ENCODE assay signal across 16 cellular contexts in the genomic region with DNA sequence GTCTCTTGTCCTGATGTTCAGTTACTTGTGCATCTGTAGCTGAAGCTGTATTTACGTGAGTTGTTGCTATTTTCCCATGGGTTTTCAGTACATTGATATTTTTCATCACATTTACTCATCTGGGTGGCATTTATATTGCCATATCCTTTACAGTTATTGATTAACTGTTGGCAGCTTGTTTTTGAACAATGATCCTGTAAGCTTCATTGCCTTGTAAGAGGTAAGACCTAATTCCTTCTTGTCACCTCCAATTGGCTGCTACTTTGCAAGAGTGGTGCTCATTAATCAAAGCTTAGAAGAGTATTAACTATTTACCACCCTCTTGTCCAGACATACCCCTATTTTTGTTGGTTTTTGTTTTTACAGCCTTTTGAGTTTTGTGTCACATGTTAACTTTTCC.
DNase-seq lines count a peak whose midpoint lies in the region; ATAC-seq, FAIRE-seq and TF ChIP-seq lines count a peak whose summit lies in the region.
"Had no signal": no experiment of that assay in that cellular context is flagged by ENCODE, and none has a peak within 500 bp of the region (broad histone marks: within the 10 kb centered on the region; RNA-seq: fewer than 3 reads in every experiment).

No MANE protein-coding gene starts in this region.

- FAIRE-seq in bronchial epithelial cell (lab: Jason Lieb, UNC) = peak; percentile 68

- peaks cover 3% of the 10 kb centered on the region for H3K4me1 Mint-ChIP-seq in CD8-positive, alpha-beta T cell (ENCODE audit: low read depth)
- H3K4me1 Mint-ChIP-seq: GM23338 had no signal

- peaks cover 83% of the 10 kb centered on the region for H3K36me3 Mint-ChIP-seq in CD8-positive, alpha-beta T cell

- H3K9me3 Mint-ChIP-seq in CD8-positive, alpha-beta T cell = no peaks in the 10 kb centered on the region
- H3K9me3 Mint-ChIP-seq: GM23338 had no signal

- no peaks in the 10 kb centered on the region for H3K27me3 Mint-ChIP-seq in CD8-positive, alpha-beta T cell (ENCODE audit: low read depth)

- intact Hi-C loops in CD8-positive, alpha-beta T cell (cut with DNase I, micrococcal nuclease) = no loop called here

- no peaks in the 10 kb centered on the region for H3K27me3 ChIP-seq in CD8-positive, alpha-beta T cell (ENCODE audit: insufficient read depth, low read length)
- H3K27me3 ChIP-seq in bronchial epithelial cell (ENCODE audit: control insufficient read depth, insufficient read depth, low read length) = no peaks in the 10 kb centered on the region
- H3K27me3 ChIP-seq: BLaER1 had no signal

- no peak overlapping the region for H3K4me3 ChIP-seq in CD8-positive, alpha-beta T cell (ENCODE audit: low read depth, low read length)
- H3K4me3 ChIP-seq in bronchial epithelial cell (ENCODE audit: low read depth, low read length) = no peak overlapping the region
- H3K4me3 ChIP-seq: BLaER1, GM23338 had no signal

- DNase-seq in NCI-H82 (lab: John Stamatoyannopoulos, UW) = peak; percentile 21
- no peak for DNase-seq in NCI-H82 treated with DMSO at 0.1 percent for 48 hours (lab: John Stamatoyannopoulos, UW; ENCODE audit: unreplicated experiment)
- no peak for DNase-seq in CD8-positive, alpha-beta T cell
- no peak for DNase-seq in bronchial epithelial cell (ENCODE audit: low read depth)
- peak; percentile 41 for DNase-seq in renal cortical epithelial cell (ENCODE audit: low read depth)
- DNase-seq in GM03348 (ENCODE audit: low spot score) = no peak
- DNase-seq: 8988T, AML-193, Calu3, DMS79, H7 had no signal

- TF ChIP-seq CTCF in CD8-positive, alpha-beta T cell (IDR thresholded peaks at IDR 0.05) = no peak
- TF ChIP-seq CTCF in bronchial epithelial cell (IDR thresholded peaks at IDR 0.05; ENCODE audit: insufficient read depth, low read length, severe bottlenecking) = no peak

- no peaks in the 10 kb centered on the region for H3K4me1 ChIP-seq in CD8-positive, alpha-beta T cell (ENCODE audit: insufficient read depth, low read length)
- H3K4me1 ChIP-seq: BLaER1 had no signal

- H3K9me3 ChIP-seq in CD8-positive, alpha-beta T cell (ENCODE audit: low read length) = no peaks in the 10 kb centered on the region

- POLR2A ChIA-PET in CD8-positive, alpha-beta T cell (lab: Charles Lee) = no interaction called here

- H3K27ac ChIP-seq in CD8-positive, alpha-beta T cell (ENCODE audit: low read depth, low read length) = no peak overlapping the region
- H3K27ac ChIP-seq: BLaER1, HL-60 had no signal

- H3K27ac Mint-ChIP-seq in CD8-positive, alpha-beta T cell = peak overlapping the region; percentile 10
- H3K27ac Mint-ChIP-seq: GM23338 had no signal

- CTCF ChIA-PET in CD8-positive, alpha-beta T cell (lab: Charles Lee) = interaction anchor here (2.5 kb wide), 1 partner anchor 121 kb away, joined by 9 read pairs; no protein-coding TSS in a partner anchor

- no peak for ATAC-seq in CD8-positive, alpha-beta T cell
- no peak for ATAC-seq in GM19023 (IDR thresholded peaks at IDR 0.05; ENCODE audit: unreplicated experiment)
- ATAC-seq in GM19351 (IDR thresholded peaks at IDR 0.05; ENCODE audit: unreplicated experiment) = no peak
- ATAC-seq: GM23338 had no signal

- no peak overlapping the region for H3K4me3 Mint-ChIP-seq in CD8-positive, alpha-beta T cell
- H3K4me3 Mint-ChIP-seq: GM23338 had no signal

- peaks cover 51% of the 10 kb centered on the region for H3K36me3 ChIP-seq in CD8-positive, alpha-beta T cell (ENCODE audit: insufficient read depth, low read length)
- peaks cover 4% of the 10 kb centered on the region for H3K36me3 ChIP-seq in bronchial epithelial cell (ENCODE audit: control insufficient read depth, insufficient read depth, low read length)

Comparison
In these comparisons a context has a peak if more than half of its experiments do, and no peak if none do; other contexts are left out.
1. DNase-seq: peak in NCI-H82 (single experiment) and renal cortical epithelial cell (single experiment); none in NCI-H82 treated with DMSO at 0.1 percent for 48 hours (single experiment), CD8-positive, alpha-beta T cell (0 of 7), bronchial epithelial cell (single experiment) and GM03348 (single experiment).